9 cellular contexts compared by ENCODE assay signal in genomic region chr19:4768934-4769777, GRCh38. TPM values are rescaled to one million over a fixed set of nuclear protein-coding genes. Genes with fewer than 3 reads are reported as not detected.
DNase-seq lines count a peak whose midpoint lies in the region; ATAC-seq and TF ChIP-seq lines count a peak whose summit lies in the region.
"Had no signal": no experiment of that assay in that cellular context is flagged by ENCODE, and none has a peak within 500 bp of the region (broad histone marks: within the 10 kb centered on the region; RNA-seq: fewer than 3 reads in every experiment).

No MANE protein-coding gene starts in this region.

- H3K4me1 ChIP-seq in SK-N-SH (ENCODE audit: control insufficient read depth in 1 of 2, insufficient read depth in 2 of 2, low read depth in 1 of 2, low read length in 1 of 2) (peaks cover 0 to 18% of the 10 kb centered on the region in 2 experiments; a peak in 1 of 4 replicates), adrenal gland (replicated peaks in 1 of 2) (no peaks in the 10 kb centered on the region), upper lobe of right lung (no peaks in the 10 kb centered on the region), esophagus muscularis mucosa (peaks cover 0 to 4% (median 0%) of the 10 kb centered on the region in 4 donors)

- H3K27me3 ChIP-seq in SK-N-SH (ENCODE audit: insufficient read depth) (no peaks in the 10 kb centered on the region), adrenal gland (no peaks in the 10 kb centered on the region), upper lobe of right lung (no peaks in the 10 kb centered on the region), esophagus muscularis mucosa (peaks cover 0 to 32% (median 0%) of the 10 kb centered on the region in 4 donors)

- peaks cover 5% of the 10 kb centered on the region; the same call in 1 of the 2 replicates for H4K20me1 ChIP-seq in SK-N-SH (ENCODE audit: insufficient read depth)

- H3K36me3 ChIP-seq in SK-N-SH (replicated peaks in 1 of 2; ENCODE audit: control insufficient read depth in 1 of 2, insufficient read depth in 2 of 2, low read length in 1 of 2) (no peaks in the 10 kb centered on the region), adrenal gland (replicated peaks in 1 of 2) (no peaks in the 10 kb centered on the region), upper lobe of right lung (no peaks in the 10 kb centered on the region), esophagus muscularis mucosa (no peaks in the 10 kb centered on the region)

- H3K9me3 Mint-ChIP-seq in progenitor cell of endocrine pancreas (ENCODE audit: low read depth) = no peaks in the 10 kb centered on the region

- H3K9ac ChIP-seq in SK-N-SH = no peak overlapping the region

- H3K27ac Mint-ChIP-seq in progenitor cell of endocrine pancreas = peak overlapping the region; percentile 33

- H3F3A ChIP-seq in SK-N-SH (replicated peaks; ENCODE audit: insufficient read depth) = peaks cover 15% of the 10 kb centered on the region

- H3K36me3 Mint-ChIP-seq in progenitor cell of endocrine pancreas (ENCODE audit: insufficient read depth) = no peaks in the 10 kb centered on the region

- WGBS in SK-N-SH (ENCODE audit: low lambda C conversion rate) = 2% methylated on average over 29 of the region's 37 CpGs
- 5 to 9% (median 6%) methylated on average over 27 to 37 of the region's 37 CpGs for WGBS in adrenal gland, 4 donors
- WGBS in esophagus muscularis mucosa = 10% methylated on average over 32 of the region's 37 CpGs

- no peak for TF ChIP-seq RAD21 in SK-N-SH (IDR thresholded peaks at IDR 0.05; ENCODE audit: low read length)

- intact Hi-C loops in adrenal gland (cut with DNase I) (no loop called here), left cardiac atrium (cut with DNase I) (no loop called here), upper lobe of right lung (cut with DNase I) (no loop called here), esophagus muscularis mucosa (cut with DNase I) (no loop called here)

- ATAC-seq in left cardiac atrium (peak; percentile 83 to 84), upper lobe of right lung (peak; percentile 95)
- ATAC-seq: Panc1 had no signal

- TF ChIP-seq EP300 in SK-N-SH (IDR thresholded peaks at IDR 0.05; ENCODE audit: borderline replicate concordance in 1 of 2, low read depth in 1 of 2, low read length in 1 of 2) (no peak), esophagus muscularis mucosa (IDR thresholded peaks at IDR 0.05) (no peak)

- peak overlapping the region in 1 of 2 experiments; percentile 36; a peak in 1 of 4 replicates for H3K27ac ChIP-seq in SK-N-SH (ENCODE audit: low read depth in 2 of 2, low read length in 1 of 2)
- peak overlapping the region in 1 of 5 donors; percentile 23 for H3K27ac ChIP-seq in adrenal gland
- no peak overlapping the region for H3K27ac ChIP-seq in upper lobe of right lung
- H3K27ac ChIP-seq in esophagus muscularis mucosa (replicated peaks in 1 of 4) = peak overlapping the region in 1 of 4 donors; percentile 11

- TF ChIP-seq CTCF in SK-N-SH (IDR thresholded peaks at IDR 0.05) (no peak), adrenal gland (IDR thresholded peaks at IDR 0.05) (no peak), progenitor cell of endocrine pancreas (IDR thresholded peaks at IDR 0.05; ENCODE audit: unreplicated experiment) (no peak), upper lobe of right lung (IDR thresholded peaks at IDR 0.05) (no peak), esophagus muscularis mucosa (IDR thresholded peaks at IDR 0.05) (no peak)

- no peak overlapping the region for H3K4me2 ChIP-seq in SK-N-SH

- peak overlapping the region; percentile 62 for H3K4me3 Mint-ChIP-seq in progenitor cell of endocrine pancreas (ENCODE audit: low read depth)

- H2AFZ ChIP-seq in SK-N-SH (ENCODE audit: low read depth) = no peak overlapping the region

- H3K4me3 ChIP-seq in SK-N-SH (ENCODE audit: low read depth in 2 of 2, low read length in 1 of 2) (peak overlapping the region in 1 of 2 experiments; percentile 41; a peak in 2 of 4 replicates), adrenal gland (no peak overlapping the region), upper lobe of right lung (no peak overlapping the region), esophagus muscularis mucosa (no peak overlapping the region)

- peak; percentile 82 for DNase-seq in Daoy (ENCODE audit: low read depth)
- peak; percentile 83 for DNase-seq in NCI-H1048 (lab: John Stamatoyannopoulos, UW)
- DNase-seq in SK-N-SH = peak; percentile 90
- peak; percentile 84 to 94 (median 92) for DNase-seq in adrenal gland
- peak; percentile 81 for DNase-seq in left cardiac atrium
- peak; percentile 97 for DNase-seq in progenitor cell of endocrine pancreas (ENCODE audit: low spot score, unreplicated experiment)
- DNase-seq in upper lobe of right lung = peak; percentile 79
- DNase-seq in esophagus muscularis mucosa (ENCODE audit: extremely low spot score) = no peak

- no peaks in the 10 kb centered on the region for H3K9me2 ChIP-seq in SK-N-SH

- no peaks in the 10 kb centered on the region for H3K79me2 ChIP-seq in SK-N-SH (ENCODE audit: insufficient read depth)

- CTCF ChIA-PET in SK-N-SH (lab: Yijun Ruan, JAX) = interaction anchor here (1.0 to 2.3 kb wide), 10 partner anchors 9 to 133 kb away, joined by 3 to 21 read pairs (median 4); partner anchors contain the start of gene FEM1A

- POLR2A ChIA-PET in SK-N-SH (lab: Yijun Ruan, JAX) = interaction anchor here (0.6 to 1.9 kb wide), 13 partner anchors 9 to 289 kb away, joined by 3 to 23 read pairs (median 6); partner anchors contain the start of gene FEM1A

- peaks cover 10% of the 10 kb centered on the region for H3K4me1 Mint-ChIP-seq in progenitor cell of endocrine pancreas (ENCODE audit: low read depth)

- H3K9me3 ChIP-seq in SK-N-SH (no peaks in the 10 kb centered on the region), adrenal gland (replicated peaks in 1 of 3) (no peaks in the 10 kb centered on the region), upper lobe of right lung (no peaks in the 10 kb centered on the region), esophagus muscularis mucosa (no peaks in the 10 kb centered on the region)

- peak; percentile 20 to 96 for TF ChIP-seq POLR2A in adrenal gland (IDR thresholded peaks at IDR 0.05)
- no peak for TF ChIP-seq POLR2A in esophagus muscularis mucosa (IDR thresholded peaks at IDR 0.05; ENCODE audit: low read depth)

- H3K27me3 Mint-ChIP-seq in progenitor cell of endocrine pancreas = peaks cover 21% of the 10 kb centered on the region

TF ChIP-seq in SK-N-SH, 30 proteins besides CTCF, POLR2A, EP300 and RAD21 (continues in another document):
- TF ChIP-seq SIN3A (IDR thresholded peaks at IDR 0.05; ENCODE audit: borderline replicate concordance, low read depth, low read length) = peak; percentile 99
- no peak for TF ChIP-seq ZBTB33 (IDR thresholded peaks at IDR 0.05; ENCODE audit: borderline replicate concordance, low read depth)
- peak; percentile 58; the same call in 1 of the 2 replicates for TF ChIP-seq MAX (IDR thresholded peaks at IDR 0.05; ENCODE audit: low read depth)
- peak; percentile 71; the same call in 1 of the 2 replicates for TF ChIP-seq MXI1 (IDR thresholded peaks at IDR 0.05; ENCODE audit: low read depth, low read length)

RNA-seq across cellular contexts. Expression of gene FEM1A, which starts 22.4 kb away (rescaled TPM):
- total RNA-seq in Daoy (2014; rRNA removed; shearing (Covaris generic)) = 13.5 and 14.0 TPM in 2 replicates
- 4.8 and 5.0 TPM in 2 replicates for polyA plus RNA-seq in SK-N-SH (2012; rRNA removed)
- 2.8 and 4.0 TPM in 2 replicates for polyA plus RNA-seq in SK-N-SH (2012; cell fraction: cytosol; rRNA removed)
- 3.5 and 3.7 TPM in 2 replicates for polyA plus RNA-seq in SK-N-SH (2012; cell fraction: nucleus; rRNA removed)
- 10 to 100 TPM; 11.0 to 25.8 (median 18.1) TPM for total RNA-seq in adrenal gland
- polyA plus RNA-seq in adrenal gland = 1 to 10 TPM; 3.6 to 5.9 (median 4.3) TPM
- total RNA-seq in left cardiac atrium = 10 to 100 TPM; 24.1 to 25.0 TPM
- 12.5 and 13.0 TPM in 2 replicates for total RNA-seq in progenitor cell of endocrine pancreas
- 12.4 TPM for total RNA-seq in upper lobe of right lung
- total RNA-seq in esophagus muscularis mucosa = 10 to 100 TPM; 16.2 to 22.8 (median 19.9) TPM

RNA-seq across cellular contexts. Expression of gene DPP9, which starts 45.5 kb away (rescaled TPM):
- 77.1 and 109 TPM in 2 replicates for total RNA-seq in Daoy (2014; rRNA removed; shearing (Covaris generic))
- polyA plus RNA-seq in SK-N-SH (2012; rRNA removed) (10.5 and 17.1 TPM in 2 replicates), adrenal gland (10 to 100 TPM; 14.6 to 56.3 (median 32.1) TPM)
- polyA plus RNA-seq in SK-N-SH (2012; cell fraction: cytosol; rRNA removed) = 9.7 and 13.3 TPM in 2 replicates
- 30.9 and 49.1 TPM in 2 replicates for polyA plus RNA-seq in SK-N-SH (2012; cell fraction: nucleus; rRNA removed)
- total RNA-seq in adrenal gland (100 to 1,000 TPM in 1 of 8 donors, 10 to 100 TPM in 7; 35.2 to 117 (median 50.9) TPM), left cardiac atrium (10 to 100 TPM; 41.8 to 43.0 TPM), progenitor cell of endocrine pancreas (48.9 and 50.3 TPM in 2 replicates), upper lobe of right lung (75.8 TPM), esophagus muscularis mucosa (100 to 1,000 TPM in 1 of 4 donors, 10 to 100 TPM in 3; 42.4 to 106 (median 56.0) TPM)
